Comparison of ENCODE assay signal across 1 cellular context in genomic region chr2:62711832-62712494, GRCh38.
TF ChIP-seq lines count a peak whose summit lies in the region.

No MANE protein-coding gene starts in this region.

TF ChIP-seq in HepG2, 621 proteins besides CTCF, POLR2A, EP300 and RAD21 (continued from another document and continues in another):
- TF ChIP-seq NR2F2 (IDR thresholded peaks at IDR 0.05; ENCODE audit: borderline replicate concordance, low read depth) (no peak), ATF7 (IDR thresholded peaks at IDR 0.05) (peak; percentile 52), ATF7 (CRISPR knock-in tag; IDR thresholded peaks at IDR 0.05) (no peak), ZNF251 (CRISPR knock-in tag; IDR thresholded peaks at IDR 0.05) (no peak), ZNF75D (CRISPR knock-in tag; IDR thresholded peaks at IDR 0.05; ENCODE audit: borderline replicate concordance) (no peak), MAFF (IDR thresholded peaks at IDR 0.05; ENCODE audit: low read depth, low read length) (no peak), NFIB (CRISPR knock-in tag; IDR thresholded peaks at IDR 0.05; ENCODE audit: borderline replicate concordance) (no peak), MXI1 (IDR thresholded peaks at IDR 0.05; ENCODE audit: borderline replicate concordance, low read depth, low read length) (no peak), SMARCE1 (IDR thresholded peaks at IDR 0.05; ENCODE audit: borderline replicate concordance) (no peak), ZNF558 (CRISPR knock-in tag; IDR thresholded peaks at IDR 0.05; ENCODE audit: borderline replicate concordance) (no peak), ZNF614 (CRISPR knock-in tag; IDR thresholded peaks at IDR 0.05; ENCODE audit: borderline replicate concordance) (peak; percentile 23; the same call in 1 of the 2 replicates), ZFP1 (CRISPR knock-in tag; IDR thresholded peaks at IDR 0.05) (no peak), HNF4G (IDR thresholded peaks at IDR 0.05; ENCODE audit: borderline replicate concordance, low read depth, low read length) (peak; percentile 88), HNF4G (CRISPR knock-in tag; IDR thresholded peaks at IDR 0.05; ENCODE audit: borderline replicate concordance, low read depth) (peak; percentile 31; the same call in 1 of the 2 replicates), ZNF576 (CRISPR knock-in tag; IDR thresholded peaks at IDR 0.05) (no peak), ZNF431 (CRISPR knock-in tag; IDR thresholded peaks at IDR 0.05; ENCODE audit: borderline replicate concordance, low read depth) (no peak), ZNF816 (CRISPR knock-in tag; IDR thresholded peaks at IDR 0.05; ENCODE audit: borderline replicate concordance) (no peak), SOX6 (IDR thresholded peaks at IDR 0.05) (no peak), SOX6 (CRISPR knock-in tag; IDR thresholded peaks at IDR 0.05) (peak; percentile 60), ZNF607 (CRISPR knock-in tag; IDR thresholded peaks at IDR 0.05; ENCODE audit: borderline replicate concordance) (no peak), MAFG (CRISPR knock-in tag; IDR thresholded peaks at IDR 0.05) (no peak), MED8 (CRISPR knock-in tag; IDR thresholded peaks at IDR 0.05; ENCODE audit: insufficient replicate concordance) (no peak), ZNF407 (CRISPR knock-in tag; IDR thresholded peaks at IDR 0.05; ENCODE audit: not compliant biosample characterization) (no peak), SAP130 (CRISPR knock-in tag; IDR thresholded peaks at IDR 0.05; ENCODE audit: low read depth) (peak; percentile 76), ZKSCAN5 (CRISPR knock-in tag; IDR thresholded peaks at IDR 0.05) (no peak), HNRNPLL (IDR thresholded peaks at IDR 0.05; ENCODE audit: low read depth, low read length, poor library complexity, severe bottlenecking) (no peak), MAF1 (CRISPR knock-in tag; IDR thresholded peaks at IDR 0.05; ENCODE audit: borderline replicate concordance) (no peak), PHF21A (CRISPR knock-in tag; IDR thresholded peaks at IDR 0.05) (no peak), MTERF4 (CRISPR knock-in tag; IDR thresholded peaks at IDR 0.05) (no peak), PHF8 (CRISPR knock-in tag; IDR thresholded peaks at IDR 0.05) (no peak), NRL (CRISPR knock-in tag; IDR thresholded peaks at IDR 0.05; ENCODE audit: borderline replicate concordance) (no peak), ZNF83 (CRISPR knock-in tag; IDR thresholded peaks at IDR 0.05; ENCODE audit: borderline replicate concordance) (no peak), SCMH1 (CRISPR knock-in tag; IDR thresholded peaks at IDR 0.05; ENCODE audit: borderline replicate concordance) (no peak), RFXANK (CRISPR knock-in tag; IDR thresholded peaks at IDR 0.05) (no peak), ZNF841 (CRISPR knock-in tag; IDR thresholded peaks at IDR 0.05; ENCODE audit: borderline replicate concordance) (no peak), BRF2 (CRISPR knock-in tag; IDR thresholded peaks at IDR 0.05) (0 out of 2 replicates have a peak, but pooled peaks have one; percentile 7), BCLAF1 (IDR thresholded peaks at IDR 0.05) (no peak), ZNF792 (CRISPR knock-in tag; IDR thresholded peaks at IDR 0.05) (no peak), ZBTB25 (CRISPR knock-in tag; IDR thresholded peaks at IDR 0.05) (peak; percentile 18; the same call in 1 of the 2 replicates), ARID2 (CRISPR knock-in tag; IDR thresholded peaks at IDR 0.05; ENCODE audit: borderline replicate concordance) (no peak), ZNF460 (CRISPR knock-in tag; IDR thresholded peaks at IDR 0.05; ENCODE audit: borderline replicate concordance) (no peak), ZNF446 (CRISPR knock-in tag; IDR thresholded peaks at IDR 0.05) (no peak), ZIK1 (CRISPR knock-in tag; IDR thresholded peaks at IDR 0.05; ENCODE audit: borderline replicate concordance, low read depth) (no peak), ZNF362 (CRISPR knock-in tag; IDR thresholded peaks at IDR 0.05; ENCODE audit: borderline replicate concordance) (peak; percentile 22; the same call in 1 of the 2 replicates), KLF12 (CRISPR knock-in tag; IDR thresholded peaks at IDR 0.05; ENCODE audit: borderline replicate concordance) (no peak), HOXA5 (CRISPR knock-in tag; IDR thresholded peaks at IDR 0.05) (no peak), ZNF770 (CRISPR knock-in tag; IDR thresholded peaks at IDR 0.05) (no peak), PITX1 (CRISPR knock-in tag; IDR thresholded peaks at IDR 0.05) (no peak), ZBTB38 (CRISPR knock-in tag; IDR thresholded peaks at IDR 0.05) (no peak), NFATC3 (CRISPR knock-in tag; IDR thresholded peaks at IDR 0.05) (no peak), NBN (conservative IDR thresholded peaks at IDR 0.05) (no peak), RFX3 (CRISPR knock-in tag; IDR thresholded peaks at IDR 0.05) (no peak), ZNF737 (CRISPR knock-in tag; IDR thresholded peaks at IDR 0.05; ENCODE audit: borderline replicate concordance) (no peak), MEIS2 (CRISPR knock-in tag; IDR thresholded peaks at IDR 0.05) (no peak), TEAD3 (CRISPR knock-in tag; optimal IDR thresholded peaks at IDR 0.05; ENCODE audit: borderline replicate concordance) (peak; percentile 45), KDM2A (CRISPR knock-in tag; IDR thresholded peaks at IDR 0.05; ENCODE audit: borderline replicate concordance, low read depth) (no peak), ZNF138 (CRISPR knock-in tag; IDR thresholded peaks at IDR 0.05; ENCODE audit: low read depth) (no peak)
